Comparison of ENCODE assay signal across 30 cellular contexts in genomic region chr1:18854331-18855025, GRCh38. TPM values are rescaled to one million over a fixed set of nuclear protein-coding genes. Genes with fewer than 3 reads are reported as not detected.
"Had no signal": no experiment of that assay in that cellular context is flagged by ENCODE, and none has a peak within 500 bp of the region (broad histone marks: within the 10 kb centered on the region; RNA-seq: fewer than 3 reads in every experiment).

No MANE protein-coding gene starts in this region.

- H3K36me3 Mint-ChIP-seq: activated CD4-positive, alpha-beta memory T cell treated with anti-CD3 and anti-CD28 coated beads for 36 hours; activated naive CD4-positive, alpha-beta T cell treated with anti-CD3 and anti-CD28 coated beads, Interleukin-2, amount 10 ng/mL, durations not matched to agents 7 days and 5 days; activated naive CD8-positive, alpha-beta T cell had no signal

- H3K4me3 Mint-ChIP-seq: activated B cell treated with CpG ODN at 0.5 μM for 24 hours; activated CD4-positive, alpha-beta memory T cell treated with anti-CD3 and anti-CD28 coated beads for 36 hours; activated naive CD4-positive, alpha-beta T cell treated with anti-CD3 and anti-CD28 coated beads, Interleukin-2, amount 10 ng/mL, durations not matched to agents 7 days and 5 days; activated naive CD8-positive, alpha-beta T cell; activated naive CD8-positive, alpha-beta T cell treated with anti-CD3 and anti-CD28 coated beads, Interleukin-2, amount 50 U/mL, for 24 hours had no signal

- H3K36me3 ChIP-seq: brain microvascular endothelial cell had no signal

- H3K27ac ChIP-seq: brain microvascular endothelial cell, VCaP had no signal

- H3K27ac Mint-ChIP-seq: activated B cell treated with CpG ODN at 0.5 μM for 24 hours; activated CD4-positive, alpha-beta memory T cell treated with anti-CD3 and anti-CD28 coated beads for 36 hours; activated naive CD4-positive, alpha-beta T cell treated with anti-CD3 and anti-CD28 coated beads, Interleukin-2, amount 10 ng/mL, durations not matched to agents 7 days and 5 days; activated naive CD8-positive, alpha-beta T cell; activated naive CD8-positive, alpha-beta T cell treated with anti-CD3 and anti-CD28 coated beads, Interleukin-2, amount 50 U/mL, for 24 hours had no signal

- ATAC-seq: Panc1 had no signal

- H3K4me1 Mint-ChIP-seq: activated B cell treated with CpG ODN at 0.5 μM for 24 hours; activated naive CD4-positive, alpha-beta T cell treated with anti-CD3 and anti-CD28 coated beads, Interleukin-2, amount 10 ng/mL, durations not matched to agents 7 days and 5 days; activated naive CD8-positive, alpha-beta T cell treated with anti-CD3 and anti-CD28 coated beads, Interleukin-2, amount 50 U/mL, for 24 hours had no signal

- H3K9me3 Mint-ChIP-seq: activated B cell treated with CpG ODN at 0.5 μM for 24 hours; activated CD4-positive, alpha-beta memory T cell treated with anti-CD3 and anti-CD28 coated beads for 36 hours; activated naive CD4-positive, alpha-beta T cell treated with anti-CD3 and anti-CD28 coated beads, Interleukin-2, amount 10 ng/mL, durations not matched to agents 7 days and 5 days; activated naive CD8-positive, alpha-beta T cell treated with anti-CD3 and anti-CD28 coated beads, Interleukin-2, amount 50 U/mL, for 24 hours had no signal

- H3K27me3 Mint-ChIP-seq: activated B cell treated with CpG ODN at 0.5 μM for 24 hours; activated naive CD8-positive, alpha-beta T cell; activated naive CD8-positive, alpha-beta T cell treated with anti-CD3 and anti-CD28 coated beads, Interleukin-2, amount 50 U/mL, for 24 hours had no signal

- H3K27me3 ChIP-seq: brain microvascular endothelial cell had no signal

- DNase-seq: activated B cell treated with CpG ODN at 0.5 μM for 24 hours; activated CD4-positive, alpha-beta memory T cell treated with anti-CD3 and anti-CD28 coated beads for 36 hours; activated CD4-positive, alpha-beta T cell treated with anti-CD3 and anti-CD28 coated beads for 4 hours; activated CD4-positive, alpha-beta T cell treated with anti-CD3 and anti-CD28 coated beads, Interleukin-2, amount 50 U/mL, for 1 hour; activated CD4-positive, CD25-positive, alpha-beta regulatory T cell treated with anti-CD3 and anti-CD28 coated beads, Interleukin-2, amount 50 U/mL, for 72 hours; activated CD8-positive, alpha-beta memory T cell treated with anti-CD3 and anti-CD28 coated beads, Interleukin-2, amount 50 U/mL, for 48 hours; activated effector memory CD4-positive, alpha-beta T cell treated with Interleukin-2 at 50 U/mL for 16 hours; activated naive CD4-positive, alpha-beta T cell treated with anti-CD3 and anti-CD28 coated beads, Interleukin-2, amount 10 ng/mL, durations not matched to agents 7 days and 5 days; activated naive CD8-positive, alpha-beta T cell treated with anti-CD3 and anti-CD28 coated beads, Interleukin-2, amount 50 U/mL, for 24 hours; activated T-cell treated with anti-CD3 and anti-CD28 coated beads, Interleukin-2, amount 50 U/mL, for 48 hours; anterior cingulate cortex; brain microvascular endothelial cell; central memory CD4-positive, alpha-beta T cell; NCI-H1105; NCI-H1417 treated with DMSO at 0.1 percent for 48 hours; NCI-H187 treated with DMSO at 0.1 percent for 48 hours; NCI-H2081 treated with DMSO at 0.1 percent for 48 hours; NCI-H345; NCI-H524 treated with DMSO at 0.1 percent for 48 hours; SW 1271; T-helper 1 cell; T-helper 2 cell; T-helper 9 cell had no signal

RNA-seq across cellular contexts. Expression of gene TAS1R2, which starts 5.0 kb away (rescaled TPM):
- total RNA-seq: activated B cell treated with CpG ODN at 0.5 μM for 24 hours; activated CD4-positive, alpha-beta memory T cell treated with anti-CD3 and anti-CD28 coated beads for 36 hours; cerebellum; MCF 10A; NCI-H460; RPMI7951 had no signal
